In genomic region chr6:25586927-25587326, GRCh38 we compare ENCODE assay signal across 30 cellular contexts.
"Had no signal": no experiment of that assay in that cellular context is flagged by ENCODE, and none has a peak within 500 bp of the region (broad histone marks: within the 10 kb centered on the region; RNA-seq: fewer than 3 reads in every experiment).

No MANE protein-coding gene starts in this region.

- H3K27me3 ChIP-seq: ascending aorta, cardiac muscle cell had no signal

- H3K9me3 ChIP-seq: ascending aorta had no signal

- H3K4me1 ChIP-seq: ascending aorta had no signal

- DNase-seq: activated B cell treated with CpG ODN at 0.5 μM for 24 hours; activated CD4-positive, alpha-beta memory T cell treated with anti-CD3 and anti-CD28 coated beads, Interleukin-2, amount 10 ng/mL, durations not matched to agents 7 days and 5 days; activated CD4-positive, alpha-beta T cell treated with anti-CD3 and anti-CD28 coated beads for 48 hours; activated CD4-positive, alpha-beta T cell treated with anti-CD3 and anti-CD28 coated beads, Interleukin-2, amount 10 ng/mL, durations not matched to agents 7 days and 5 days; activated CD4-positive, alpha-beta T cell treated with anti-CD3 and anti-CD28 coated beads, Interleukin-2, amount 50 U/mL, for 48 hours; activated CD4-positive, CD25-positive, alpha-beta regulatory T cell treated with anti-CD3 and anti-CD28 coated beads, Interleukin-2, amount 50 U/mL, for 72 hours; activated CD8-positive, alpha-beta memory T cell treated with anti-CD3 and anti-CD28 coated beads for 24 hours; activated CD8-positive, alpha-beta memory T cell treated with anti-CD3 and anti-CD28 coated beads, Interleukin-2, amount 10 ng/mL, durations not matched to agents 7 days and 5 days; activated CD8-positive, alpha-beta memory T cell treated with anti-CD3 and anti-CD28 coated beads, Interleukin-2, amount 50 U/mL, for 48 hours; activated CD8-positive, alpha-beta T cell treated with anti-CD3 and anti-CD28 coated beads, Interleukin-2, amount 10 ng/mL, durations not matched to agents 7 days and 5 days; activated effector memory CD4-positive, alpha-beta T cell treated with Interleukin-2 at 50 U/mL for 16 hours; activated gamma-delta T cell; activated naive CD4-positive, alpha-beta T cell treated with anti-CD3 and anti-CD28 coated beads, Interleukin-2, amount 10 ng/mL, durations not matched to agents 7 days and 5 days; activated naive CD4-positive, alpha-beta T cell treated with Interleukin-2 at 50 U/mL for 16 hours; activated naive CD8-positive, alpha-beta T cell treated with anti-CD3 and anti-CD28 coated beads, Interleukin-2, amount 10 ng/mL, durations not matched to agents 7 days and 5 days; activated naive CD8-positive, alpha-beta T cell treated with anti-CD3 and anti-CD28 coated beads, Interleukin-2, amount 50 U/mL, for 24 hours; activated T-cell treated with anti-CD3 and anti-CD28 coated beads, Interleukin-2, amount 50 U/mL, for 24 hours; activated T-cell treated with anti-CD3 and anti-CD28 coated beads, Interleukin-2, amount 50 U/mL, for 48 hours; amygdala; anterior cingulate cortex; caudate nucleus; cerebellar nuclear complex; T-helper 1 cell; T-helper 2 cell; T-helper 9 cell had no signal

- H3K4me3 ChIP-seq: ascending aorta, cardiac muscle cell had no signal

- H3K27ac ChIP-seq: ascending aorta, cardiac muscle cell, VCaP had no signal

- ATAC-seq: activated CD8-positive, alpha-beta memory T cell treated with anti-CD3 and anti-CD28 coated beads, Interleukin-2, amount 10 ng/mL, durations not matched to agents 7 days and 5 days; activated CD8-positive, alpha-beta T cell treated with anti-CD3 and anti-CD28 coated beads, Interleukin-2, amount 10 ng/mL, durations not matched to agents 7 days and 5 days; activated naive CD8-positive, alpha-beta T cell treated with anti-CD3 and anti-CD28 coated beads, Interleukin-2, amount 50 U/mL, for 24 hours had no signal

- FAIRE-seq: bronchial epithelial cell, TTC549 had no signal
